Comparison of ENCODE assay signal across 8 cellular contexts in the genomic region with DNA sequence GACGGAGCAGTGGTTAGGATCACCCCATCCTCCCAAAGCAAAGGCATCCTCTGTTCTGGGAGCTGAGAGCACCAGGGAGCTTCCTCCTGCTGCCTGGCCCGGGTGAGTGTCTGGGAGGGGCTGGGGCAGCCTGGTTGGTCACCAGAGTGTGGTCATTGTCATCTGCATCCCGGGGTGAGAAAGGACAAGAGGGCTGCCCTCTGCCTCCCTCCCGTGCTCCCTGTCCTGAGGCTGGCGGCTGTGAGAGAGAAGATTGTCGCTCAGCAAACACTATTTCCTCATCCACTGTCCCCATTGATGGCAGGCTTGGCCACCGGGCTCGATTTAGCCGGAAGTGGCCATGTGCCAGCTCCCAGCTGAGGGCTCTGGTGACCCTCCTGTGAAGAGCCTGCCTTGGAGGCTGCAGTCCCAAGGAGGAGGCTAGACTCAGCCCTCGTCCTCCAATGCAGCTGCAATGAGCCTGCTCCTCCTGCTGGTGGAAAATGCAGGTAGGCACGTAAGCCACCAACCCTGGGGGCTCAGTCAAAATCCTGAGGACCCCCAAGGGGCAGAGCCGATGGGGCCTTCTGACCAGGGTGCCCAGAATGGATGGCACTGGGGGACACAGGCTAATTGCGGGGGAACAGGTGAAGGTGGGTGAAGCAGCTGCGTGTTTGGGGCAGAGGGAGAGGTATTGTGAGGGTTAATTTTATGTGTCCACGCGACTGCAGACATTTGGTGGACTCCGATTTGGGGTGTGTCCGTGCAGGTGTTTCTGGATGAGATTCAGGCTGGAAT.
A peak's percentile ranks its signal among the peaks of the same experiment; 100 is the strongest.
DNase-seq lines count a peak whose midpoint lies in the region; TF ChIP-seq lines count a peak whose summit lies in the region.

No MANE protein-coding gene starts in this region.

- H3K27me3 Mint-ChIP-seq in chondrocyte (ENCODE audit: low read depth) = peaks cover 17% of the 10 kb centered on the region
- H3K27me3 Mint-ChIP-seq in nephron (ENCODE audit: low read depth) = peaks cover 30% of the 10 kb centered on the region
- peaks cover 5% of the 10 kb centered on the region for H3K27me3 Mint-ChIP-seq in activated CD4-positive, alpha-beta memory T cell treated with anti-CD3 and anti-CD28 coated beads for 36 hours

- intact Hi-C loops in activated CD4-positive, alpha-beta memory T cell treated with anti-CD3 and anti-CD28 coated beads for 36 hours (cut with micrococcal nuclease) = no loop called here

- H3K36me3 Mint-ChIP-seq in chondrocyte (ENCODE audit: low read depth) (no peaks in the 10 kb centered on the region), nephron (ENCODE audit: low read depth) (peaks cover 5% of the 10 kb centered on the region)
- no peaks in the 10 kb centered on the region for H3K36me3 Mint-ChIP-seq in activated CD4-positive, alpha-beta memory T cell treated with anti-CD3 and anti-CD28 coated beads for 36 hours

- peak; percentile 18 for DNase-seq in DMS79 (lab: John Stamatoyannopoulos, UW)
- peak; percentile 17 for DNase-seq in NAMALWA (ENCODE audit: low spot score)
- DNase-seq in chondrocyte (ENCODE audit: low spot score) = peak; percentile 57
- no peak for DNase-seq in ureter (ENCODE audit: low spot score)
- DNase-seq in DMS53 (lab: John Stamatoyannopoulos, UW) = no peak
- DNase-seq in AML-193 (lab: John Stamatoyannopoulos, UW) = no peak
- DNase-seq in activated CD4-positive, alpha-beta memory T cell treated with anti-CD3 and anti-CD28 coated beads for 36 hours = no peak

- POLR2A ChIA-PET in activated CD4-positive, alpha-beta memory T cell treated with anti-CD3 and anti-CD28 coated beads for 36 hours (lab: Charles Lee) = no interaction called here

- CTCF ChIA-PET in activated CD4-positive, alpha-beta memory T cell treated with anti-CD3 and anti-CD28 coated beads for 36 hours (lab: Charles Lee) = no interaction called here

- H3K4me3 Mint-ChIP-seq in chondrocyte (ENCODE audit: unreplicated experiment) (no peak overlapping the region), nephron (no peak overlapping the region)
- H3K4me3 Mint-ChIP-seq in activated CD4-positive, alpha-beta memory T cell treated with anti-CD3 and anti-CD28 coated beads for 36 hours = no peak overlapping the region

- no peaks in the 10 kb centered on the region for H3K4me1 Mint-ChIP-seq in chondrocyte (ENCODE audit: low read depth)
- peaks cover 18% of the 10 kb centered on the region for H3K4me1 Mint-ChIP-seq in nephron
- H3K4me1 Mint-ChIP-seq in activated CD4-positive, alpha-beta memory T cell treated with anti-CD3 and anti-CD28 coated beads for 36 hours (ENCODE audit: low read depth) = no peaks in the 10 kb centered on the region

- H3K9me3 Mint-ChIP-seq in chondrocyte (ENCODE audit: low read depth) (peaks cover 2% of the 10 kb centered on the region), nephron (no peaks in the 10 kb centered on the region)
- peaks cover 4% of the 10 kb centered on the region for H3K9me3 Mint-ChIP-seq in activated CD4-positive, alpha-beta memory T cell treated with anti-CD3 and anti-CD28 coated beads for 36 hours

- H3K27ac Mint-ChIP-seq in chondrocyte (ENCODE audit: unreplicated experiment) = no peak overlapping the region
- H3K27ac Mint-ChIP-seq in nephron = no peak overlapping the region
- no peak overlapping the region for H3K27ac Mint-ChIP-seq in activated CD4-positive, alpha-beta memory T cell treated with anti-CD3 and anti-CD28 coated beads for 36 hours

- TF ChIP-seq CTCF in chondrocyte (IDR thresholded peaks at IDR 0.05) (peak; percentile 54), nephron (IDR thresholded peaks at IDR 0.05; ENCODE audit: unreplicated experiment in 3 of 3) (peak; percentile 9 to 32 (median 26))

Comparison
In these comparisons a context has a peak if more than half of its experiments do, and no peak if none do; other contexts are left out.
1. DNase-seq: peak in DMS79 (single experiment), NAMALWA (single experiment) and chondrocyte (single experiment); none in ureter (single experiment), DMS53 (single experiment), AML-193 (0 of 2) and activated CD4-positive, alpha-beta memory T cell treated with anti-CD3 and anti-CD28 coated beads for 36 hours (single experiment).